Comparison of ENCODE assay signal across 8 cellular contexts in the genomic region with DNA sequence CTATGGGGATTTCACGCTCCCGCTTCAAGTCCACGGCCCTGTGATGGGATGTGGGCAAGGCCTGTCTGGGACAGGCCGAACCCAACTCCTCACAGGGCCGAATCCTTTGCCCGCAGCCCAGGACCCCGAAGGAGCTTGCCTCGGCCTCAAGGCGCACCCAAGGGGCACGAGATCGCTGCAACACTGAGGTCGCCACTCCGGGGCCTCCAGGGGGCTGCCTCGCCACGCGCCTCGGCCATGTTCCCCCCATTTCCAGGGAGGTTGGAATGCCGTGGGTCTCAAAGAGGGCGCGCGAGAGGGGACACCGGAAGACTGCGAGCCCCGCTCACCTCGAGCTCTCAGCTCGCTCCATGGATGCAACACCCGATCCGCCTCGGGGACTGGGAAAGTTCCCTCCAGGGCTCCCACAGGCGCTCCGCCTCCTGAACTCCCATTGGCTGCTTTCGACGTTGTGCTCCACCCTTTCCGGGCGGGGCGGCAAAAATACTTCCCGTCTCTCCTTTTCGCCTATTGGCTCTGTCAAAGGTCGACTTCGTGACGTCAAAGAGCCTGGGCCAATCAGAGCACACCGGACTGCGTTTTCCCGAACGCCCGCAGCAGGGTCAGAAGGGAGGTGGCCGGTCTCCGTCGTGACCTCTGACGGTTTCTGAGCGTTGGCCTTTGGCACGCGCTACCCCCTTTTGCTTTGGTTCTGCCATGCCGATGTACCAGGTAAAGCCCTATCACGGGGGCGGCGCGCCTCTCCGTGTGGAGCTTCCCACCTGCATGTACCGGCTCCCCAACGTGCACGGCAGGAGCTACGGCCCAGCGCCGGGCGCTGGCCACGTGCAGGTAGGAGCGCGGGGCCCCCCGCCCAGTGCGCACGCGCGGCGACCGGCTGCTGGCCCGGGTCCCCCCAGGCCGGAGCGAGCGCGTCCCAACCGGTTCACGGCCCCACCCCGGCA. TPM values are rescaled to one million over a fixed set of nuclear protein-coding genes. Genes with fewer than 3 reads are reported as not detected.
DNase-seq lines count a peak whose midpoint lies in the region; ATAC-seq and TF ChIP-seq lines count a peak whose summit lies in the region.

AIMP2 (plus strand) TSS at position 605 of the 944 bp plus-strand sequence; CDS start at position 697, 92 bp downstream.
A gene with protein sequence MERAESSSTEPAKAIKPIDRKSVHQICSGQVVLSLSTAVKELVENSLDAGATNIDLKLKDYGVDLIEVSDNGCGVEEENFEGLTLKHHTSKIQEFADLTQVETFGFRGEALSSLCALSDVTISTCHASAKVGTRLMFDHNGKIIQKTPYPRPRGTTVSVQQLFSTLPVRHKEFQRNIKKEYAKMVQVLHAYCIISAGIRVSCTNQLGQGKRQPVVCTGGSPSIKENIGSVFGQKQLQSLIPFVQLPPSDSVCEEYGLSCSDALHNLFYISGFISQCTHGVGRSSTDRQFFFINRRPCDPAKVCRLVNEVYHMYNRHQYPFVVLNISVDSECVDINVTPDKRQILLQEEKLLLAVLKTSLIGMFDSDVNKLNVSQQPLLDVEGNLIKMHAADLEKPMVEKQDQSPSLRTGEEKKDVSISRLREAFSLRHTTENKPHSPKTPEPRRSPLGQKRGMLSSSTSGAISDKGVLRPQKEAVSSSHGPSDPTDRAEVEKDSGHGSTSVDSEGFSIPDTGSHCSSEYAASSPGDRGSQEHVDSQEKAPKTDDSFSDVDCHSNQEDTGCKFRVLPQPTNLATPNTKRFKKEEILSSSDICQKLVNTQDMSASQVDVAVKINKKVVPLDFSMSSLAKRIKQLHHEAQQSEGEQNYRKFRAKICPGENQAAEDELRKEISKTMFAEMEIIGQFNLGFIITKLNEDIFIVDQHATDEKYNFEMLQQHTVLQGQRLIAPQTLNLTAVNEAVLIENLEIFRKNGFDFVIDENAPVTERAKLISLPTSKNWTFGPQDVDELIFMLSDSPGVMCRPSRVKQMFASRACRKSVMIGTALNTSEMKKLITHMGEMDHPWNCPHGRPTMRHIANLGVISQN (minus strand): TSS at position 382 of the 944 bp plus-strand sequence. CDS start 30 bp downstream, at position 352.

- H3K79me2 ChIP-seq in DND-41 (ENCODE audit: insufficient read depth, low read length), result peaks cover 62% of the 10 kb centered on the region
- H3K79me2 ChIP-seq in KMS-11 (ENCODE audit: insufficient read depth, low read depth), result peaks cover 49% of the 10 kb centered on the region

- ATAC-seq in DND-41 (ENCODE audit: insufficient read depth, low read depth) (peak; percentile 85), GM21737 (IDR thresholded peaks at IDR 0.05; ENCODE audit: unreplicated experiment) (peak; percentile 89), esophagus mucosa (peak; percentile 94)

- peak within 1 kb of the TSS; percentile 89 for H3K27ac ChIP-seq in DND-41 (ENCODE audit: low read length)
- H3K27ac ChIP-seq in KMS-11, result peak within 1 kb of the TSS; percentile 87
- peak within 1 kb of the TSS; percentile 80 to 98 (median 92) for H3K27ac ChIP-seq in Peyer's patch
- peak within 1 kb of the TSS; percentile 79 for H3K27ac ChIP-seq in muscle layer of duodenum (ENCODE audit: low read length)

- peaks cover 3% of the 10 kb centered on the region; the same call in 1 of the 2 replicates for H4K20me1 ChIP-seq in DND-41 (ENCODE audit: insufficient read depth, low read length)
- H4K20me1 ChIP-seq in KMS-11 (ENCODE audit: insufficient read depth), result no peaks in the 10 kb centered on the region

- H3K36me3 ChIP-seq in DND-41 (ENCODE audit: insufficient read depth, low read length), result peaks cover 28% of the 10 kb centered on the region; the same call in 1 of the 2 replicates
- no peaks in the 10 kb centered on the region; the same call in 1 of the 2 replicates for H3K36me3 ChIP-seq in KMS-11 (ENCODE audit: insufficient read depth)
- H3K36me3 ChIP-seq in Peyer's patch, result no peaks in the 10 kb centered on the region
- H3K36me3 ChIP-seq in muscle layer of duodenum (ENCODE audit: control insufficient read depth in 1 of 2, insufficient read depth in 2 of 2, low read length in 2 of 2), result peaks cover 0 to 10% of the 10 kb centered on the region in 2 donors

- H3K4me1 ChIP-seq in DND-41 (ENCODE audit: insufficient read depth, low read length) (peaks cover 42% of the 10 kb centered on the region), KMS-11 (ENCODE audit: low read depth, poor library complexity, severe bottlenecking) (peaks cover 33% of the 10 kb centered on the region), Peyer's patch (peaks cover 0 to 27% (median 3%) of the 10 kb centered on the region in 4 donors), muscle layer of duodenum (ENCODE audit: control insufficient read depth in 1 of 2, insufficient read depth in 2 of 2, low read length in 2 of 2) (peaks cover 0 to 22% of the 10 kb centered on the region in 2 donors)

- H3K9me3 ChIP-seq in DND-41 (ENCODE audit: insufficient read depth, low read length, severe bottlenecking), result no peaks in the 10 kb centered on the region
- no peaks in the 10 kb centered on the region for H3K9me3 ChIP-seq in Peyer's patch
- no peaks in the 10 kb centered on the region for H3K9me3 ChIP-seq in muscle layer of duodenum (ENCODE audit: control insufficient read depth in 1 of 2, low read length in 2 of 2)

- TF ChIP-seq CTCF in DND-41 (IDR thresholded peaks at IDR 0.05; ENCODE audit: borderline replicate concordance, extremely low read depth, low read length, poor library complexity, severe bottlenecking), result peak; percentile 44
- TF ChIP-seq CTCF in KMS-11 (conservative IDR thresholded peaks at IDR 0.05; ENCODE audit: low read depth, low read length), result no peak
- peak in 3 of 6 experiments; percentile 26 to 33 (median 26) for TF ChIP-seq CTCF in Peyer's patch (IDR thresholded peaks at IDR 0.05)

- H3K27me3 ChIP-seq in DND-41 (ENCODE audit: insufficient read depth, low read length, poor library complexity), result no peaks in the 10 kb centered on the region
- no peaks in the 10 kb centered on the region for H3K27me3 ChIP-seq in KMS-11 (ENCODE audit: insufficient read depth, low read depth)
- H3K27me3 ChIP-seq in Peyer's patch, result no peaks in the 10 kb centered on the region
- no peaks in the 10 kb centered on the region for H3K27me3 ChIP-seq in muscle layer of duodenum (ENCODE audit: low read depth, low read length)

- peak within 1 kb of the TSS; percentile 68 for H3K4me2 ChIP-seq in DND-41 (ENCODE audit: insufficient read depth, low read length)
- H3K4me2 ChIP-seq in KMS-11, result peak within 1 kb of the TSS; percentile 90

- DNase-seq in DND-41, result peak; percentile 97
- DNase-seq in Peyer's patch, result peak; percentile 97 to 99 (median 98)
- DNase-seq in activated T-cell treated with anti-CD3 and anti-CD28 coated beads, Interleukin-2, amount 50 U/mL, for 48 hours, result peak; percentile 99
- peak; percentile 95 to 96 for DNase-seq in stimulated activated CD8-positive, alpha-beta memory T cell treated with anti-CD3 and anti-CD28 coated beads, Interleukin-7, amount 100 ng/mL, for 4 hours (ENCODE audit: low read depth in 2 of 2)

- peak; percentile 79 to 80 for TF ChIP-seq POLR2A in Peyer's patch (IDR thresholded peaks at IDR 0.05)

- H2AFZ ChIP-seq in DND-41 (ENCODE audit: low read depth, low read length) (peak within 1 kb of the TSS; percentile 98), KMS-11 (ENCODE audit: low read depth) (peak within 1 kb of the TSS; percentile 92)

- peak within 1 kb of the TSS; percentile 83 for H3K9ac ChIP-seq in DND-41 (ENCODE audit: low read depth, low read length)
- H3K9ac ChIP-seq in KMS-11, result peak within 1 kb of the TSS; percentile 93

- H3K4me3 ChIP-seq in DND-41 (ENCODE audit: low read depth in 1 of 2, low read length in 2 of 2), result peak within 1 kb of the TSS; percentile 68 to 84
- H3K4me3 ChIP-seq in KMS-11 (IDR thresholded peaks at IDR 0.05; ENCODE audit: insufficient read depth, low read depth, low read length), result no peak within 1 kb of the TSS
- H3K4me3 ChIP-seq in Peyer's patch, result peak within 1 kb of the TSS; percentile 55 to 81 (median 73)
- peak within 1 kb of the TSS; percentile 73 to 74 for H3K4me3 ChIP-seq in muscle layer of duodenum (ENCODE audit: low read depth in 1 of 2, low read length in 2 of 2)

RNA-seq across cellular contexts. Expression of gene AIMP2, which starts in this region (rescaled TPM):
- 100 to 1,000 TPM in 1 of 4 donors, 10 to 100 TPM in 3; 13.2 to 103 (median 59.0) TPM for total RNA-seq in Peyer's patch
- total RNA-seq in esophagus mucosa, result 29.1 TPM

RNA-seq across cellular contexts. Expression of the second gene that starts in this region (rescaled TPM):
- total RNA-seq in Peyer's patch (10 to 100 TPM in 3 of 4 donors, 1 to 10 TPM in 1; 9.6 to 27.2 (median 14.4) TPM), esophagus mucosa (9.5 TPM)
